In genomic region chr2:86311879-86312278, GRCh38 we compare ENCODE assay signal across 19 cellular contexts. TPM values are rescaled to one million over a fixed set of nuclear protein-coding genes. Genes with fewer than 3 reads are reported as not detected.
"Had no signal": no experiment of that assay in that cellular context is flagged by ENCODE, and none has a peak within 500 bp of the region (broad histone marks: within the 10 kb centered on the region; RNA-seq: fewer than 3 reads in every experiment).

No MANE protein-coding gene starts in this region.

- H3K9me3 ChIP-seq: esophagus muscularis mucosa, gastrocnemius medialis, heart left ventricle, left lung, lower lobe of right lung had no signal

- DNase-seq: dermis blood vessel endothelial cell; dorsolateral prefrontal cortex; effector CD4-positive, alpha-beta T cell; effector memory CD4-positive, alpha-beta T cell; foreskin fibroblast; foreskin melanocyte; gastrocnemius medialis; heart left ventricle; hypothalamus; immature natural killer cell; left cardiac atrium; left lung; left ventricle myocardium superior; lower lobe of right lung; mesenchymal stem cell; midbrain had no signal

- H3K27ac ChIP-seq: coronary artery, dorsolateral prefrontal cortex, gastrocnemius medialis, hepatocyte, left lung, lower lobe of right lung had no signal

- H3K9me3 Mint-ChIP-seq: immature natural killer cell had no signal

- H3K4me3 Mint-ChIP-seq: immature natural killer cell had no signal

- H3K27me3 ChIP-seq: dorsolateral prefrontal cortex, esophagus muscularis mucosa, gastrocnemius medialis, heart left ventricle, hepatocyte, left lung had no signal

- H3K4me2 ChIP-seq: hepatocyte had no signal

- H3K4me3 ChIP-seq: coronary artery, dorsolateral prefrontal cortex, esophagus muscularis mucosa, gastrocnemius medialis, heart left ventricle, hepatocyte, left lung, lower lobe of right lung had no signal

- H2AFZ ChIP-seq: hepatocyte had no signal

- H3K36me3 ChIP-seq: esophagus muscularis mucosa, gastrocnemius medialis, heart left ventricle, left lung, lower lobe of right lung had no signal

- ATAC-seq: gastrocnemius medialis, heart left ventricle, left cardiac atrium, left lung, left ventricle myocardium superior, lower lobe of right lung had no signal

- H3K4me1 Mint-ChIP-seq: immature natural killer cell had no signal

- H3K27ac Mint-ChIP-seq: immature natural killer cell had no signal

- H3K36me3 Mint-ChIP-seq: immature natural killer cell had no signal

- H3K4me1 ChIP-seq: left lung had no signal

- H3K79me2 ChIP-seq: hepatocyte had no signal

RNA-seq across cellular contexts. Expression of gene REEP1, which starts 25.5 kb away (rescaled TPM):
- polyA plus RNA-seq: immature natural killer cell had no signal
